Comparison of ENCODE assay signal across 13 cellular contexts in genomic region chr12:104498211-104498801, GRCh38. TPM values are rescaled to one million over a fixed set of nuclear protein-coding genes. Genes with fewer than 3 reads are reported as not detected.
DNase-seq lines count a peak whose midpoint lies in the region; ATAC-seq and TF ChIP-seq lines count a peak whose summit lies in the region.
"Had no signal": no experiment of that assay in that cellular context is flagged by ENCODE, and none has a peak within 500 bp of the region (broad histone marks: within the 10 kb centered on the region; RNA-seq: fewer than 3 reads in every experiment).

No MANE protein-coding gene starts in this region.

- H4K20me1 ChIP-seq in smooth muscle cell (ENCODE audit: low read depth) (peaks cover 52% of the 10 kb centered on the region), PC-9 (ENCODE audit: insufficient read depth) (peaks cover 58% of the 10 kb centered on the region)

- H3K9me2 ChIP-seq in PC-9 (ENCODE audit: insufficient read depth), result no peaks in the 10 kb centered on the region

- H3F3A ChIP-seq in smooth muscle cell (ENCODE audit: low read depth), result no peaks in the 10 kb centered on the region
- peaks cover 32% of the 10 kb centered on the region; the same call in 1 of the 2 replicates for H3F3A ChIP-seq in PC-9 (ENCODE audit: insufficient read depth, low read depth)

- no peak for TF ChIP-seq CTCF in CD4-positive, alpha-beta T cell (IDR thresholded peaks at IDR 0.05)
- no peak for TF ChIP-seq CTCF in smooth muscle cell (IDR thresholded peaks at IDR 0.05; ENCODE audit: borderline replicate concordance, insufficient read depth, poor library complexity, severe bottlenecking)
- no peak for TF ChIP-seq CTCF in MCF 10A (IDR thresholded peaks at IDR 0.05; ENCODE audit: unreplicated experiment)
- no peak for TF ChIP-seq CTCF in PC-9 (conservative IDR thresholded peaks at IDR 0.05)

- H3K4me2 ChIP-seq in smooth muscle cell (no peak overlapping the region), PC-9 (no peak overlapping the region)

- no peaks in the 10 kb centered on the region for H3K36me3 ChIP-seq in smooth muscle cell (ENCODE audit: low read depth)
- H3K36me3 ChIP-seq in PC-9 (ENCODE audit: low read depth), result peaks cover 12% of the 10 kb centered on the region; the same call in 1 of the 2 replicates

- CTCF ChIA-PET in CD4-positive, alpha-beta T cell (lab: Charles Lee), result interaction anchor here (0.8 to 1.2 kb wide), 2 partner anchors 39 to 41 kb away, joined by 3 to 4 read pairs; partner anchors contain the start of gene CHST11
- CTCF ChIA-PET in MCF 10A (lab: Yijun Ruan, JAX), result no interaction called here
- CTCF ChIA-PET in PC-9 (lab: Charles Lee), result no interaction called here

- H3K9me3 ChIP-seq in CD4-positive, alpha-beta T cell (ENCODE audit: control insufficient read depth, low read length), result no peaks in the 10 kb centered on the region
- H3K9me3 ChIP-seq in smooth muscle cell (replicated peaks; ENCODE audit: low read depth) (no peaks in the 10 kb centered on the region), PC-9 (ENCODE audit: insufficient read depth, low read depth) (no peaks in the 10 kb centered on the region)

- no peak overlapping the region for H3K27ac ChIP-seq in CD4-positive, alpha-beta T cell (ENCODE audit: low read depth, low read length)
- H3K27ac ChIP-seq in smooth muscle cell (ENCODE audit: low read depth), result no peak overlapping the region
- H3K27ac ChIP-seq in PC-9, result no peak overlapping the region
- H3K27ac ChIP-seq: HL-60 had no signal

- POLR2A ChIA-PET in CD4-positive, alpha-beta T cell (lab: Charles Lee), result interaction anchor here (0.6 to 1.5 kb wide), 6 partner anchors 12 to 1864 kb away, joined by 3 to 21 read pairs (median 6); partner anchors contain the start of gene SLC41A2
- POLR2A ChIA-PET in naive thymus-derived CD8-positive, alpha-beta T cell (lab: Charles Lee), result interaction anchor here (0.9 kb wide), 1 partner anchor 39 kb away, joined by 4 read pairs; no protein-coding TSS in a partner anchor
- POLR2A ChIA-PET in MCF 10A (lab: Yijun Ruan, JAX), result no interaction called here
- POLR2A ChIA-PET in PC-9 (lab: Charles Lee; ENCODE audit: unreplicated experiment), result no interaction called here

- no peaks in the 10 kb centered on the region for H3K27me3 Mint-ChIP-seq in CD4-positive, alpha-beta T cell
- H3K27me3 Mint-ChIP-seq in activated T-cell treated with anti-CD3 and anti-CD28 coated beads, Interleukin-2, amount 50 U/mL, for 4 hours (ENCODE audit: low read depth), result no peaks in the 10 kb centered on the region
- no peaks in the 10 kb centered on the region for H3K27me3 Mint-ChIP-seq in naive thymus-derived CD8-positive, alpha-beta T cell
- no peaks in the 10 kb centered on the region for H3K27me3 Mint-ChIP-seq in MCF 10A (ENCODE audit: insufficient read depth, unreplicated experiment)

- H3K79me2 ChIP-seq in smooth muscle cell (ENCODE audit: low read depth) (no peaks in the 10 kb centered on the region), PC-9 (ENCODE audit: low read depth) (peaks cover 99% of the 10 kb centered on the region)

- H3K4me3 Mint-ChIP-seq in CD4-positive, alpha-beta T cell, result peak overlapping the region; percentile 63
- peak overlapping the region; percentile 59 for H3K4me3 Mint-ChIP-seq in activated T-cell treated with anti-CD3 and anti-CD28 coated beads, Interleukin-2, amount 50 U/mL, for 4 hours
- H3K4me3 Mint-ChIP-seq in naive thymus-derived CD8-positive, alpha-beta T cell, result peak overlapping the region; percentile 20 to 78 (median 71)
- H3K4me3 Mint-ChIP-seq in MCF 10A (ENCODE audit: unreplicated experiment), result no peak overlapping the region

- H3K4me1 Mint-ChIP-seq in CD4-positive, alpha-beta T cell (ENCODE audit: low read depth), result peaks cover 94% of the 10 kb centered on the region
- H3K4me1 Mint-ChIP-seq in activated T-cell treated with anti-CD3 and anti-CD28 coated beads, Interleukin-2, amount 50 U/mL, for 4 hours (ENCODE audit: low read depth), result peaks cover 94% of the 10 kb centered on the region
- H3K4me1 Mint-ChIP-seq in naive thymus-derived CD8-positive, alpha-beta T cell, result peaks cover 39 to 95% (median 83%) of the 10 kb centered on the region in 4 donors
- H3K4me1 Mint-ChIP-seq in MCF 10A (ENCODE audit: insufficient read depth, unreplicated experiment), result no peaks in the 10 kb centered on the region

- H3K27ac Mint-ChIP-seq in CD4-positive, alpha-beta T cell, result peak overlapping the region; percentile 95
- peak overlapping the region; percentile 19 to 97 (median 68) for H3K27ac Mint-ChIP-seq in naive thymus-derived CD8-positive, alpha-beta T cell
- no peak overlapping the region for H3K27ac Mint-ChIP-seq in MCF 10A (ENCODE audit: low read depth, unreplicated experiment)

- intact Hi-C loops in CD4-positive, alpha-beta T cell (cut with DNase I, micrococcal nuclease), result loop anchor here in 1 of 2 experiments (2.0 to 5.0 kb wide), 2 partner anchors 14 to 224 kb away; no protein-coding TSS in a partner anchor
- intact Hi-C loops in MCF 10A (cut with micrococcal nuclease) (no loop called here), PC-9 (cut with micrococcal nuclease; ENCODE audit: unreplicated experiment) (no loop called here)

- H3K4me3 ChIP-seq in smooth muscle cell (no peak overlapping the region), PC-9 (no peak overlapping the region)

- H3K9me3 Mint-ChIP-seq in CD4-positive, alpha-beta T cell, result no peaks in the 10 kb centered on the region
- H3K9me3 Mint-ChIP-seq in activated T-cell treated with anti-CD3 and anti-CD28 coated beads, Interleukin-2, amount 50 U/mL, for 4 hours, result no peaks in the 10 kb centered on the region
- H3K9me3 Mint-ChIP-seq in naive thymus-derived CD8-positive, alpha-beta T cell, result no peaks in the 10 kb centered on the region
- no peaks in the 10 kb centered on the region for H3K9me3 Mint-ChIP-seq in MCF 10A (ENCODE audit: unreplicated experiment)

- peaks cover 5% of the 10 kb centered on the region for H3K36me3 Mint-ChIP-seq in CD4-positive, alpha-beta T cell (ENCODE audit: low read depth)
- peaks cover 1% of the 10 kb centered on the region for H3K36me3 Mint-ChIP-seq in activated T-cell treated with anti-CD3 and anti-CD28 coated beads, Interleukin-2, amount 50 U/mL, for 4 hours (ENCODE audit: insufficient read depth)
- H3K36me3 Mint-ChIP-seq in naive thymus-derived CD8-positive, alpha-beta T cell, result peaks cover 0 to 3% (median 0%) of the 10 kb centered on the region in 3 donors
- H3K36me3 Mint-ChIP-seq in MCF 10A (ENCODE audit: insufficient read depth, unreplicated experiment), result no peaks in the 10 kb centered on the region

- 72% methylated on average over 8 of the region's 8 CpGs for WGBS in smooth muscle cell (ENCODE audit: low lambda C conversion rate)

- H3K27me3 ChIP-seq in CD4-positive, alpha-beta T cell (ENCODE audit: control insufficient read depth, insufficient read depth, low read length), result no peaks in the 10 kb centered on the region
- H3K27me3 ChIP-seq in smooth muscle cell (ENCODE audit: low read depth), result no peaks in the 10 kb centered on the region
- H3K27me3 ChIP-seq in PC-9 (ENCODE audit: insufficient read depth, low read depth), result no peaks in the 10 kb centered on the region

- H3K4me1 ChIP-seq in smooth muscle cell (ENCODE audit: low read depth) (no peaks in the 10 kb centered on the region), PC-9 (replicated peaks; ENCODE audit: insufficient read depth) (no peaks in the 10 kb centered on the region)

- no peak overlapping the region for H3K9ac ChIP-seq in smooth muscle cell (ENCODE audit: low read depth)

- no peak overlapping the region for H2AFZ ChIP-seq in smooth muscle cell (ENCODE audit: low read depth)
- no peak overlapping the region for H2AFZ ChIP-seq in PC-9

- DNase-seq in CD4-positive, alpha-beta T cell, result peak in 4 of 10 experiments; percentile 19 to 45 (median 26)
- DNase-seq in MV-4-11 (lab: John Stamatoyannopoulos, UW), result peak; percentile 24
- peak; percentile 29 for DNase-seq in activated T-cell treated with anti-CD3 and anti-CD28 coated beads, Interleukin-2, amount 50 U/mL, for 4 hours
- peak in 6 of 10 donors; percentile 27 to 61 (median 36) for DNase-seq in naive thymus-derived CD8-positive, alpha-beta T cell
- no peak for DNase-seq in DMS 273 (lab: John Stamatoyannopoulos, UW; ENCODE audit: unreplicated experiment)
- no peak for DNase-seq in smooth muscle cell (lab: John Stamatoyannopoulos, UW; ENCODE audit: unreplicated experiment)
- DNase-seq in MCF 10A (ENCODE audit: unreplicated experiment), result no peak
- no peak for DNase-seq in PC-9
- DNase-seq: aorta, HCEC 1CT, NCI-H2171, SW 1271 had no signal

- BruUV-seq in MCF 10A (replicated peaks; lab: Mats Ljungman, UMichigan) (no TSS peak), PC-9 (replicated peaks; lab: Mats Ljungman, UMichigan) (no TSS peak)

- ATAC-seq in CD4-positive, alpha-beta T cell (ENCODE audit: poor library complexity), result peak; percentile 42
- ATAC-seq in activated T-cell treated with anti-CD3 and anti-CD28 coated beads, Interleukin-2, amount 50 U/mL, for 4 hours, result peak; percentile 42 to 59
- peak; percentile 65 to 71 for ATAC-seq in naive thymus-derived CD8-positive, alpha-beta T cell

RNA-seq across cellular contexts. Expression of gene CHST11, which starts 41.6 kb away (rescaled TPM):
- 10 to 100 TPM; 53.4 to 53.6 TPM for total RNA-seq in CD4-positive, alpha-beta T cell
- total RNA-seq in activated T-cell treated with anti-CD3 and anti-CD28 coated beads, Interleukin-2, amount 50 U/mL, for 4 hours, result 10 to 100 TPM; 40.5 to 70.7 (median 61.7) TPM
- 10 to 100 TPM; 26.8 to 28.4 TPM for total RNA-seq in naive thymus-derived CD8-positive, alpha-beta T cell
- polyA plus RNA-seq in naive thymus-derived CD8-positive, alpha-beta T cell, result 10 to 100 TPM; 23.1 to 35.6 (median 26.1) TPM
- total RNA-seq in smooth muscle cell, result 7.7 and 10.2 TPM in 2 replicates
- polyA plus RNA-seq in smooth muscle cell, result 6.9 and 15.9 TPM in 2 replicates
- total RNA-seq in MCF 10A (2022), result 4.8 and 5.3 TPM in 2 replicates
- total RNA-seq in PC-9 (2021), result 39.9 and 52.2 TPM in 2 replicates

Comparison
In these comparisons a context has a peak if more than half of its experiments do, and no peak if none do; other contexts are left out.
1. DNase-seq: peak in MV-4-11 (single experiment), activated T-cell treated with anti-CD3 and anti-CD28 coated beads, Interleukin-2, amount 50 U/mL, for 4 hours (single experiment) and naive thymus-derived CD8-positive, alpha-beta T cell (6 of 10); none in DMS 273 (single experiment), smooth muscle cell (single experiment), MCF 10A (single experiment) and PC-9 (0 of 2).
2. POLR2A ChIA-PET loops: an anchor here in CD4-positive, alpha-beta T cell (0.6 to 1.5 kb wide) and naive thymus-derived CD8-positive, alpha-beta T cell (0.9 kb wide); none called in MCF 10A and PC-9.
3. Peak in every context shown above with its lines, with median percentiles within 50 percentile points of each other: ATAC-seq.